Comparison of ENCODE assay signal across 25 cellular contexts in genomic region chr3:159934216-159934615, GRCh38. TPM values are rescaled to one million over a fixed set of nuclear protein-coding genes. Genes with fewer than 3 reads are reported as not detected.
"Had no signal": no experiment of that assay in that cellular context is flagged by ENCODE, and none has a peak within 500 bp of the region (broad histone marks: within the 10 kb centered on the region; RNA-seq: fewer than 3 reads in every experiment).

No MANE protein-coding gene starts in this region.

- H3K79me2 ChIP-seq: hepatocyte had no signal

- DNase-seq: colonic mucosa; cortex of kidney; effector CD8-positive, alpha-beta T cell; effector memory CD8-positive, alpha-beta T cell; esophagus squamous epithelium; foreskin fibroblast; foreskin melanocyte; heart left ventricle; hypothalamus; immature natural killer cell; islet precursor cell; kidney; left cardiac atrium; left lung; left ventricle myocardium superior; lower lobe of right lung; mesenchymal stem cell; mucosa of descending colon; naive B cell; naive thymus-derived CD8-positive, alpha-beta T cell had no signal

- H3K9me3 ChIP-seq: colonic mucosa had no signal

- H3K36me3 ChIP-seq: colonic mucosa, esophagus squamous epithelium, gastroesophageal sphincter, heart left ventricle, left lung, lower lobe of right lung had no signal

- H3K27me3 ChIP-seq: colonic mucosa, esophagus squamous epithelium, gastroesophageal sphincter, heart left ventricle, hepatocyte, left lung had no signal

- FAIRE-seq: endothelial cell of umbilical vein, kidney had no signal

- H3K4me2 ChIP-seq: hepatocyte had no signal

- H3K4me1 ChIP-seq: colonic mucosa, esophagus squamous epithelium had no signal

- H3K4me1 Mint-ChIP-seq: mesothelial cell of epicardium had no signal

- H3K4me3 Mint-ChIP-seq: dendritic cell treated with granulocyte-macrophage colony-stimulating factor and Interleukin-4, amounts not matched to agents 40 ng/mL and 50 ng/mL, for 4 days; effector memory CD8-positive, alpha-beta T cell; immature natural killer cell; mesothelial cell of epicardium had no signal

- H3K27ac Mint-ChIP-seq: dendritic cell treated with granulocyte-macrophage colony-stimulating factor and Interleukin-4, amounts not matched to agents 40 ng/mL and 50 ng/mL, for 4 days; effector memory CD8-positive, alpha-beta T cell; immature natural killer cell; mesothelial cell of epicardium; naive thymus-derived CD8-positive, alpha-beta T cell had no signal

- H2AFZ ChIP-seq: hepatocyte had no signal

- ATAC-seq: effector memory CD8-positive, alpha-beta T cell; gastroesophageal sphincter; heart left ventricle; left cardiac atrium; left lung; left ventricle myocardium superior; lower lobe of right lung; mucosa of descending colon; naive thymus-derived CD8-positive, alpha-beta T cell had no signal

- H3K27me3 Mint-ChIP-seq: dendritic cell treated with granulocyte-macrophage colony-stimulating factor and Interleukin-4, amounts not matched to agents 40 ng/mL and 50 ng/mL, for 4 days; naive B cell had no signal

- H3K27ac ChIP-seq: colonic mucosa, esophagus squamous epithelium, gastroesophageal sphincter, heart left ventricle, hepatocyte, left lung, lower lobe of right lung had no signal

- H3K4me3 ChIP-seq: colonic mucosa, esophagus squamous epithelium, gastroesophageal sphincter, heart left ventricle, hepatocyte, left lung, lower lobe of right lung, mucosa of descending colon had no signal

RNA-seq across cellular contexts. Expression of gene IL12A, which starts 54.4 kb away (rescaled TPM):
- total RNA-seq: mesothelial cell of epicardium had no signal
